In genomic region chr7:131499801-131500200, GRCh38 we compare ENCODE assay signal across 26 cellular contexts.
"Had no signal": no experiment of that assay in that cellular context is flagged by ENCODE, and none has a peak within 500 bp of the region (broad histone marks: within the 10 kb centered on the region; RNA-seq: fewer than 3 reads in every experiment).

No MANE protein-coding gene starts in this region.

- ATAC-seq: effector memory CD8-positive, alpha-beta T cell; left ventricle myocardium superior; lower lobe of right lung; naive thymus-derived CD8-positive, alpha-beta T cell; sciatic nerve had no signal

- H3K4me3 Mint-ChIP-seq: effector memory CD8-positive, alpha-beta T cell; naive thymus-derived CD8-positive, alpha-beta T cell; nephron progenitor cell had no signal

- H3K4me1 ChIP-seq: prostate gland had no signal

- DNase-seq: effector memory CD8-positive, alpha-beta T cell; erythroblast; esophagus squamous epithelium; foreskin melanocyte; glutamatergic neuron; hypothalamus; left ventricle myocardium superior; lower lobe of right lung; naive thymus-derived CD8-positive, alpha-beta T cell; nephron progenitor cell; nucleus accumbens; stimulated activated CD4-positive, alpha-beta T cell treated with anti-CD3 and anti-CD28 coated beads, Interleukin-12 subunit alpha, Interleukin-12 subunit beta, amount 100 ng/mL, for 4 hours; stimulated activated CD4-positive, alpha-beta T cell treated with anti-CD3 and anti-CD28 coated beads, Interleukin-1b, Interleukin-23, amount 100 ng/mL, for 48 hours; stimulated activated CD4-positive, alpha-beta T cell treated with anti-CD3 and anti-CD28 coated beads, Interleukin-4, amount 100 ng/mL, for 1 hour; stimulated activated CD8-positive, alpha-beta memory T cell treated with anti-CD3 and anti-CD28 coated beads, Interleukin-4, amount 100 ng/mL, for 48 hours; stimulated activated naive CD4-positive, alpha-beta T cell treated with Interleukin-2 at 50 U/mL for 16 hours; stomach; thyroid gland; trophoblast cell had no signal

- H3K9me3 ChIP-seq: esophagus squamous epithelium, lower lobe of right lung, prostate gland, right atrium auricular region, stomach, thyroid gland, vagina had no signal

- H3K27ac Mint-ChIP-seq: nephron progenitor cell had no signal

- FAIRE-seq: endometrium, keratinocyte had no signal

- H3K4me2 ChIP-seq: smooth muscle cell had no signal

- H3K4me3 ChIP-seq: esophagus squamous epithelium, lower lobe of right lung, prostate gland, right atrium auricular region, smooth muscle cell, stomach, thyroid gland, vagina had no signal

- H3K27ac ChIP-seq: esophagus squamous epithelium, lower lobe of right lung, prostate gland, right atrium auricular region, stomach, thyroid gland, vagina had no signal

- H3K36me3 ChIP-seq: thyroid gland, vagina had no signal

- H3K27me3 ChIP-seq: esophagus squamous epithelium, right atrium auricular region, stomach, thyroid gland, vagina had no signal

- H3K27me3 Mint-ChIP-seq: effector memory CD8-positive, alpha-beta T cell; naive thymus-derived CD8-positive, alpha-beta T cell had no signal

- H3K9me3 Mint-ChIP-seq: effector memory CD8-positive, alpha-beta T cell; naive thymus-derived CD8-positive, alpha-beta T cell; nephron progenitor cell had no signal
